ENCODE assay signal across 9 cellular contexts in the genomic region with DNA sequence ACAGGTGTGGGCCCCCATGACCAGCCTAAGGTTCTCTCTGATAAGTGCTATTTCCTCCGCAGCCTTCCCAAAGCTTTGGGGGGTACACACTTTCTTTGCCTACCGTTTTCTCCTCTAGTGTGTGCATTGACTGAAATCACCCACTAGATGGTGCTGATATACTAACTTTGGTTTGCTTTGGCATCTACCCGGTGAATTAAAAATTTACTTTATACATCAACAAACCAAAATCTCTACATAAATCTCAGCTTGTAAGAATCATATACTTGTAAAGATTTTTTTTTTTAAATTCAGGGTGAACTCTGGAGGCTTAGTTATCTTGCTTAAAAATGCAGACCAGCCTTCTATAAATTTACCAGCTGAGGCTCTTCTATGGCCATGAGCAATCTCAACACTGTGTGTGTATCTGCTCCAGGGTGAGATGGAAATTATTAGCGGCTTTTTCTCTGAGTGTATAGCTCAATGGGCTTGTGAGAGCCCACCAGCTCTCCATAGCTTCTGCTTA.
A peak's percentile ranks its signal among the peaks of the same experiment; 100 is the strongest.
DNase-seq lines count a peak whose midpoint lies in the region; ATAC-seq and TF ChIP-seq lines count a peak whose summit lies in the region.
"Had no signal": no experiment of that assay in that cellular context is flagged by ENCODE, and none has a peak within 500 bp of the region (broad histone marks: within the 10 kb centered on the region; RNA-seq: fewer than 3 reads in every experiment).

No MANE protein-coding gene starts in this region.

- peak; percentile 65 for ATAC-seq in HG03432 (IDR thresholded peaks at IDR 0.05; ENCODE audit: unreplicated experiment)
- ATAC-seq in effector memory CD8-positive, alpha-beta T cell (replicated peaks), result no peak

- H3K27ac Mint-ChIP-seq in effector memory CD8-positive, alpha-beta T cell, result no peak overlapping the region
- H3K27ac Mint-ChIP-seq: activated naive CD4-positive, alpha-beta T cell treated with anti-CD3 and anti-CD28 coated beads, Interleukin-2, amount 50 U/mL, for 24 hours had no signal

- H3K4me3 ChIP-seq in fibroblast of pulmonary artery (replicated peaks; ENCODE audit: low read depth, low read length), result no peak overlapping the region
- no peak overlapping the region for H3K4me3 ChIP-seq in prostate gland

- intact Hi-C loops in prostate gland (cut with DNase I), result loop anchor here (2.0 to 5.0 kb wide), 2 partner anchors 979 to 1067 kb away; no protein-coding TSS in a partner anchor

- H3K4me1 Mint-ChIP-seq in effector memory CD8-positive, alpha-beta T cell (ENCODE audit: low read depth in 2 of 2), result peaks cover 0 to 1% of the 10 kb centered on the region in 2 donors
- H3K4me1 Mint-ChIP-seq: activated naive CD4-positive, alpha-beta T cell treated with anti-CD3 and anti-CD28 coated beads, Interleukin-2, amount 50 U/mL, for 24 hours had no signal

- no peak overlapping the region for H3K4me3 Mint-ChIP-seq in effector memory CD8-positive, alpha-beta T cell
- H3K4me3 Mint-ChIP-seq: activated naive CD4-positive, alpha-beta T cell treated with anti-CD3 and anti-CD28 coated beads, Interleukin-2, amount 50 U/mL, for 24 hours had no signal

- DNase-seq in NCI-H2081 (lab: John Stamatoyannopoulos, UW), result peak; percentile 8 to 51
- DNase-seq in NCI-H2081 treated with DMSO at 0.1 percent for 48 hours (lab: John Stamatoyannopoulos, UW), result no peak
- DNase-seq in SHP77 (lab: John Stamatoyannopoulos, UW), result peak; percentile 15 to 36
- DNase-seq in fibroblast of pulmonary artery (ENCODE audit: low read depth), result peak; percentile 78
- DNase-seq in prostate gland (ENCODE audit: low spot score), result peak; percentile 8
- no peak for DNase-seq in effector memory CD8-positive, alpha-beta T cell
- DNase-seq in effector CD4-positive, alpha-beta T cell, result no peak

- H3K9me3 ChIP-seq in prostate gland, result no peaks in the 10 kb centered on the region

- TF ChIP-seq CTCF in fibroblast of pulmonary artery (IDR thresholded peaks at IDR 0.05; ENCODE audit: low read length, missing control alignments) (peak; percentile 77), prostate gland (IDR thresholded peaks at IDR 0.05) (peak; percentile 44 to 77 (median 70))

- no peaks in the 10 kb centered on the region for H3K36me3 Mint-ChIP-seq in effector memory CD8-positive, alpha-beta T cell (ENCODE audit: insufficient read depth)
- H3K36me3 Mint-ChIP-seq: activated naive CD4-positive, alpha-beta T cell treated with anti-CD3 and anti-CD28 coated beads, Interleukin-2, amount 50 U/mL, for 24 hours had no signal

- H3K27ac ChIP-seq in prostate gland, result no peak overlapping the region

- no peaks in the 10 kb centered on the region for H3K36me3 ChIP-seq in prostate gland

- WGBS in prostate gland, result 9% methylated on average over 4 of the region's 4 CpGs

- no peak for TF ChIP-seq POLR2A in prostate gland (IDR thresholded peaks at IDR 0.05)

- H3K4me1 ChIP-seq in prostate gland (replicated peaks), result peaks cover 2% of the 10 kb centered on the region

- peaks cover 34 to 61% of the 10 kb centered on the region in 2 donors for H3K27me3 Mint-ChIP-seq in effector memory CD8-positive, alpha-beta T cell

- H3K27me3 ChIP-seq in prostate gland (replicated peaks; ENCODE audit: insufficient read depth), result no peaks in the 10 kb centered on the region

- peaks cover 0 to 2% of the 10 kb centered on the region in 2 donors for H3K9me3 Mint-ChIP-seq in effector memory CD8-positive, alpha-beta T cell
- H3K9me3 Mint-ChIP-seq: activated naive CD4-positive, alpha-beta T cell treated with anti-CD3 and anti-CD28 coated beads, Interleukin-2, amount 50 U/mL, for 24 hours had no signal

Comparison
In these comparisons a context has a peak if more than half of its experiments do, and no peak if none do; other contexts are left out.
1. DNase-seq: peak in NCI-H2081 (2 of 2), SHP77 (2 of 2), fibroblast of pulmonary artery (single experiment) and prostate gland (single experiment); none in NCI-H2081 treated with DMSO at 0.1 percent for 48 hours (single experiment), effector memory CD8-positive, alpha-beta T cell (0 of 3) and effector CD4-positive, alpha-beta T cell (single experiment).